8 cellular contexts compared by ENCODE assay signal in the genomic region with DNA sequence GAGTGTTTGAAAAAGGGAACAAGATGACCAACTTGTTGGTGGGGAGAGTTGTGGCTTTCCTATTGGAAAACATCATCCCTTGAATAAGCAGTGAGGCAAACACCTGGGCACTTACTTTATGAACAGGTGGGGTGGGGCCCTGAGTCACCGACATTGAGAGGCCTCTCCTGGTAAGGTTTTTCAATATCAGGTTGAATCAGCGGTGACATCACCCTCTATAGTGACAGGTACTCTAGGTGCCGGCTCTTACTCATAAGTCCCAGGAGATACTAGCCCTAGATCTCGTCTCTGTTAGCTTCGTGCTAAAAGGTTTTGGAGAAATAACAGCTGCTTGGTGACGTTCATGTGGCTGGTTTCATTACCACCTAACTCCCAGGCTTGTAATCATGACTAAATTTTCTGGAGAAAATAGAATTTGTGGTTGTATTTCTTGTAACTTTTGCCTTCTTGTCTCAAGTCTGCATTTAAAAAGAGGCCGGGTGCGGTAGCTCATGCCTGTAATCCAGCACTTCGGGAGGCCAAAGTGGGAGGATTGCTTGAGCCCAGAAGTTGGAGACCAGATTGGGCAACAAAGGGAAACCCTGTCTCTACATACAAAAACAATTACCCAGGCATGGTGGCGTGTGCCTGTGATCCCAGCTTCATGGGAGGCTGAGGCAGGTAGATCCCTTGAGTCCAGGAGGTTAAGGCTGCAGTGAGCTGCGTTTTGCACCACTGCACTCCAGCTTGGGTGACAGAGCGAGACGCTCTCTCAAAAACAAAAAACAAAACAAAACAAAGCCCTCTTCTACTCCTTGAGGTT. TPM values are rescaled to one million over a fixed set of nuclear protein-coding genes. Genes with fewer than 3 reads are reported as not detected.
A peak's percentile ranks its signal among the peaks of the same experiment; 100 is the strongest.
DNase-seq lines count a peak whose midpoint lies in the region; ATAC-seq, FAIRE-seq and TF ChIP-seq lines count a peak whose summit lies in the region.
"Had no signal": no experiment of that assay in that cellular context is flagged by ENCODE, and none has a peak within 500 bp of the region (broad histone marks: within the 10 kb centered on the region; RNA-seq: fewer than 3 reads in every experiment).

No MANE protein-coding gene starts in this region.

- no peak for TF ChIP-seq CTCF in K562 (IDR thresholded peaks at IDR 0.05 in 2 of 3, conservative IDR thresholded peaks at IDR 0.05 in 1 of 3; ENCODE audit: insufficient read depth in 2 of 3, low read depth in 1 of 3, low read length in 3 of 3)

- H3K4me2 ChIP-seq in K562 (ENCODE audit: insufficient read depth, low read length): no peak overlapping the region

- H3K9me1 ChIP-seq in K562 (ENCODE audit: control insufficient read depth, insufficient read depth, low read length): no peaks in the 10 kb centered on the region

- POLR2A ChIA-PET in K562 (lab: Yijun Ruan, JAX): interaction anchor here (0.5 to 1.3 kb wide), 3 partner anchors 16 to 43 kb away, joined by 3 to 7 read pairs (median 3); no protein-coding TSS in a partner anchor

- no peak overlapping the region for H3K4me3 ChIP-seq in K562

- TF ChIP-seq EP300 in K562 (IDR thresholded peaks at IDR 0.05; ENCODE audit: low read length): no peak

- 40% methylated on average over 13 of the region's 13 CpGs for WGBS in K562 (ENCODE audit: insufficient coverage, low coverage, missing lambda C conversion rate)

- H3K79me2 ChIP-seq in K562 (ENCODE audit: control insufficient read depth, insufficient read depth, low read length): no peaks in the 10 kb centered on the region

- H3K9ac ChIP-seq in K562 (ENCODE audit: insufficient read depth in 1 of 2, low read depth in 2 of 2, low read length in 2 of 2): no peak overlapping the region

- H3K27ac ChIP-seq in K562 (ENCODE audit: extremely low read depth, low read depth, low read length): no peak overlapping the region

- in situ Hi-C loops in K562 (cut with MboI): no loop called here

- intact Hi-C loops in K562 (cut with micrococcal nuclease): no loop called here

- H2AFZ ChIP-seq in K562 (ENCODE audit: low read depth, low read length): no peak overlapping the region

- TF ChIP-seq POLR2A in K562 (conservative IDR thresholded peaks at IDR 0.05): no peak

- H3K27me3 ChIP-seq in K562 (ENCODE audit: control insufficient read depth in 2 of 2, insufficient read depth in 2 of 2, low read length in 2 of 2): no peaks in the 10 kb centered on the region

- ATAC-seq in GM19023 (IDR thresholded peaks at IDR 0.05; ENCODE audit: unreplicated experiment): peak; percentile 59
- peak; percentile 56 for ATAC-seq in HG02884 (IDR thresholded peaks at IDR 0.05; ENCODE audit: unreplicated experiment)
- peak; percentile 43; the same call in 2 of the 3 replicates for ATAC-seq in K562

- no TSS peak for BruUV-seq in K562 (replicated peaks; lab: Mats Ljungman, UMichigan)

- DNase-seq in NCI-H2196 treated with DMSO at 0.1 percent for 48 hours (lab: John Stamatoyannopoulos, UW; ENCODE audit: unreplicated experiment) (peak; percentile 61), K562 (ENCODE audit: extremely low read depth in 1 of 4, low spot score in 3 of 4) (no peak), midbrain (lab: John Stamatoyannopoulos, UW) (no peak), SHP77 (lab: John Stamatoyannopoulos, UW) (no peak)
- peak; percentile 25 to 82 (median 46) for DNase-seq in stimulated activated CD4-positive, alpha-beta T cell treated with anti-CD3 and anti-CD28 coated beads, Interleukin-1b, Interleukin-23, amount 100 ng/mL, for 24 hours (ENCODE audit: low read depth in 4 of 4, low spot score in 1 of 4)

- H4K20me1 ChIP-seq in K562 (replicated peaks; ENCODE audit: control insufficient read depth, insufficient read depth, low read length): no peaks in the 10 kb centered on the region

- no peaks in the 10 kb centered on the region for H3K9me3 ChIP-seq in K562 (replicated peaks; ENCODE audit: control insufficient read depth, insufficient read depth, low read depth, low read length)

- no peak for TF ChIP-seq RAD21 in K562 (CRISPR knock-in tag; conservative IDR thresholded peaks at IDR 0.05 in 1 of 2, IDR thresholded peaks at IDR 0.05 in 1 of 2)

- CTCF ChIA-PET in K562 (lab: Yijun Ruan, JAX; ENCODE audit: low intra/inter-chr PET ratio): no interaction called here

- H3K36me3 ChIP-seq in K562 (ENCODE audit: control insufficient read depth, insufficient read depth, low read length): no peaks in the 10 kb centered on the region

- peaks cover 5 to 17% of the 10 kb centered on the region in 2 experiments; a peak in 4 of 5 replicates for H3K4me1 ChIP-seq in K562 (replicated peaks in 1 of 2; ENCODE audit: control insufficient read depth in 2 of 2, insufficient read depth in 2 of 2, low read length in 2 of 2)

- no peak for FAIRE-seq in K562 (lab: Jason Lieb, UNC)

TF ChIP-seq in K562, 482 proteins besides CTCF, POLR2A, EP300 and RAD21:
- peak; percentile 16; the same call in 1 of the 2 replicates for TF ChIP-seq FOSL1 (tag; conservative IDR thresholded peaks at IDR 0.05)
- no peak for TF ChIP-seq ZNF384 (IDR thresholded peaks at IDR 0.05; ENCODE audit: low read depth, low read length)
- TF ChIP-seq ATF7 (IDR thresholded peaks at IDR 0.05): peak; percentile 35; the same call in 1 of the 2 replicates
- TF ChIP-seq, protein P1, sequence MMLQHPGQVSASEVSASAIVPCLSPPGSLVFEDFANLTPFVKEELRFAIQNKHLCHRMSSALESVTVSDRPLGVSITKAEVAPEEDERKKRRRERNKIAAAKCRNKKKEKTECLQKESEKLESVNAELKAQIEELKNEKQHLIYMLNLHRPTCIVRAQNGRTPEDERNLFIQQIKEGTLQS (IDR thresholded peaks at IDR 0.05): peak; percentile 76
- TF ChIP-seq, protein P1 (CRISPR knock-in tag; conservative IDR thresholded peaks at IDR 0.05): no peak
- no peak for TF ChIP-seq ZNF780A (CRISPR knock-in tag; IDR thresholded peaks at IDR 0.05)
- TF ChIP-seq JUN (IDR thresholded peaks at IDR 0.05; ENCODE audit: borderline replicate concordance, low read depth, low read length): peak; percentile 55; the same call in 1 of the 2 replicates
- TF ChIP-seq JUN (CRISPR knock-in tag; IDR thresholded peaks at IDR 0.05; ENCODE audit: borderline replicate concordance): no peak
- TF ChIP-seq DIDO1 (tag; IDR thresholded peaks at IDR 0.05; ENCODE audit: low read depth): no peak
- peak; percentile 67 for TF ChIP-seq ZEB2 (IDR thresholded peaks at IDR 0.05)
- TF ChIP-seq PHTF2 (CRISPR knock-in tag; IDR thresholded peaks at IDR 0.05): no peak

RNA-seq across cellular contexts. Expression of a gene that starts 19.4 kb away (rescaled TPM):
- not detected in 2 replicates for total RNA-seq in K562 (2011; cell fraction: chromatin; rRNA removed; ENCODE audit: low replicate concordance)
- total RNA-seq in K562 (2011; cell fraction: nucleolus; rRNA removed): not detected in 2 replicates
- total RNA-seq in K562 (2011; cell fraction: nucleoplasm; rRNA removed): not detected in 2 replicates
- total RNA-seq in K562 (2014; rRNA removed) (not detected in 2 replicates), K562 (2014; rRNA removed; fragmentation: Illumina TruSeq; extraction: Trizol) (not detected in 2 replicates), K562 (2015; rRNA removed; fragmentation: Illumina TruSeq; extraction: Trizol) (0.60 TPM in 1 of 2 replicates, not detected in the other), K562 (2021) (0.69 and 0.76 TPM in 2 replicates)
- polyA plus RNA-seq in K562 (2011; rRNA removed) (not detected in 2 replicates), K562 (2014; fragmentation: Illumina TruSeq; extraction: Trizol) (not detected in 2 replicates), K562 (2014; fragmentation: Nextera tagmentation; extraction: Ambion mirVana) (under 1 TPM in 1 of 2 experiments, not detected in 1; 0.01 TPM), K562 (2014; rRNA removed) (not detected in 2 replicates)
- polyA plus RNA-seq in K562 (2011; cell fraction: cytosol; rRNA removed): 0.07 TPM in 1 of 2 replicates, not detected in the other
- polyA plus RNA-seq in K562 (2011; cell fraction: nucleus; rRNA removed): 0.04 TPM in 1 of 2 replicates, not detected in the other
- polyA plus RNA-seq in K562 (2012): 0.10 and 0.11 TPM in 2 replicates
- not detected in 2 replicates for polyA minus RNA-seq in K562 (2011; rRNA and poly(A)+ RNA removed)
- not detected in 2 replicates for polyA minus RNA-seq in K562 (2011; cell fraction: cytosol; rRNA and poly(A)+ RNA removed)
- not detected in 2 replicates for polyA minus RNA-seq in K562 (2011; cell fraction: nucleus; rRNA and poly(A)+ RNA removed)
- total RNA-seq: activated CD8-positive, alpha-beta memory T cell treated with anti-CD3 and anti-CD28 coated beads for 36 hours had no signal

Comparison
In these comparisons a context has a peak if more than half of its experiments do, and no peak if none do; other contexts are left out.
1. DNase-seq: peak in NCI-H2196 treated with DMSO at 0.1 percent for 48 hours (single experiment) and stimulated activated CD4-positive, alpha-beta T cell treated with anti-CD3 and anti-CD28 coated beads, Interleukin-1b, Interleukin-23, amount 100 ng/mL, for 24 hours (4 of 4); none in K562 (0 of 4), midbrain (single experiment) and SHP77 (0 of 2).
2. Peak in every context shown above with its lines, with median percentiles within 50 percentile points of each other: ATAC-seq.